8 cellular contexts compared by ENCODE assay signal in the genomic region with DNA sequence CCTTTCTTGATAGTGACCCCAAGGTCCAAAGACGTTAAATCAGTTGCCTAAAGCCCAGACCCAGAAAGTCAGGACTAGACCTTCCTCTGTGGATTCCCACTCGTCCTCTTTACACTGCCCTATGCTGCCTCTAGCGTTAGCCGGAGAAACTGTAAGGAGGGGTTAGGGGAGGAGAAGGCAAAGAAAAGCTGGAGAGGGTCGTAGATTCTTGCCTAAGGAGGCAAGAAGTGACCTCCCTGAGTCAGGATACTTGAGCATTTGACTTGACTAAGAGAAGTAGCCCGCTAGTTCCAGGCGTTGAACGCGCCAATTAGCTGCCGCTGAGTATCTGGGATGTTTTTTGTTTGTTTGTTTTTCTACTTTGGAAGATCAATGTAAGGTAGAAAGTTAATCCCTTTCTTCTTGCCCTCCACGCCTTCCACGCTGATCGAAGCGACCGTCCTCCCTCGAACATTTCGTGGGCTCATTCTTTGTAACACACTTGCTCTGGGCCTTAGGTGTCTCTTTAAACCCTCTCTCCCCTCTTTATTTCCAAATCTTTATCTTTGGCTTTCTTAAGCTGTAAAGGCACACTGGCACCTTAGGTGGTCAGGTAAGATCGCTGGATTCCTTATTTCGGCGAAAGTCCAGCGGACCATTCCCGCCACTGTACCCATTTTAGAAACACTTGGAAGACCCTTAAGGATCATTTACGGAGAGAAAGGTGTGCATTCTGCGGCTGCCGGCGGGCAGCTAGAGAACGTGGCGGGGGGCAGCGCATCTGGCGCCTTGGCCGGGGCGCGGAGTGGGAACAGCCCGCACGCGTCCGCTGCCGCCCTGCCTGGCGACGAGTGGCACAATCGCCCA. TPM values are rescaled to one million over a fixed set of nuclear protein-coding genes. Genes with fewer than 3 reads are reported as not detected.
DNase-seq lines count a peak whose midpoint lies in the region; ATAC-seq and TF ChIP-seq lines count a peak whose summit lies in the region.

No MANE protein-coding gene starts in this region.

- no peak for TF ChIP-seq POLR2A in prostate gland (IDR thresholded peaks at IDR 0.05)

- H3K9me3 ChIP-seq in DOHH2 (ENCODE audit: control insufficient read depth, insufficient read depth, low read length) (no peaks in the 10 kb centered on the region), PC-3 (ENCODE audit: low read length) (no peaks in the 10 kb centered on the region), prostate gland (no peaks in the 10 kb centered on the region)

- peaks cover 50% of the 10 kb centered on the region for H3K4me1 ChIP-seq in DOHH2 (ENCODE audit: control insufficient read depth, low read length)
- H3K4me1 ChIP-seq in PC-3 (ENCODE audit: insufficient read depth, low read length): peaks cover 14% of the 10 kb centered on the region
- no peaks in the 10 kb centered on the region for H3K4me1 ChIP-seq in prostate gland (replicated peaks)

- TF ChIP-seq CTCF in DOHH2 (IDR thresholded peaks at IDR 0.05; ENCODE audit: low read depth, low read length, poor library complexity, severe bottlenecking): peak; percentile 84
- peak; percentile 92 for TF ChIP-seq CTCF in GM20000 (IDR thresholded peaks at IDR 0.05; ENCODE audit: extremely low read depth, missing control alignments)
- TF ChIP-seq CTCF in PC-3 (conservative IDR thresholded peaks at IDR 0.05; ENCODE audit: low read depth, low read length): peak; percentile 98
- peak; percentile 99 for TF ChIP-seq CTCF in astrocyte of the cerebellum (IDR thresholded peaks at IDR 0.05; ENCODE audit: low read depth, low read length, missing control alignments)
- peak; percentile 32 to 68 (median 55) for TF ChIP-seq CTCF in prostate gland (IDR thresholded peaks at IDR 0.05)

- CTCF ChIA-PET in PC-3 (lab: Charles Lee): interaction anchor here (0.5 to 4.3 kb wide), 12 partner anchors 10 to 410 kb away, joined by 3 to 37 read pairs (median 6); no protein-coding TSS in a partner anchor

- peak overlapping the region; percentile 86 for H2AFZ ChIP-seq in PC-3 (ENCODE audit: low read length)

- no peak overlapping the region; the same call in 1 of the 2 replicates for H3K4me3 ChIP-seq in DOHH2 (ENCODE audit: low read length)
- H3K4me3 ChIP-seq in PC-3 (ENCODE audit: low read length): peak overlapping the region; percentile 89
- peak overlapping the region; percentile 67 for H3K4me3 ChIP-seq in astrocyte of the cerebellum (ENCODE audit: low read depth, low read length)
- H3K4me3 ChIP-seq in prostate gland: peak overlapping the region; percentile 51 to 55

- 1% methylated on average over 37 of the region's 41 CpGs for WGBS in prostate gland

- H3F3A ChIP-seq in DOHH2 (ENCODE audit: control insufficient read depth, insufficient read depth): peaks cover 9% of the 10 kb centered on the region; the same call in 1 of the 2 replicates
- no peaks in the 10 kb centered on the region for H3F3A ChIP-seq in PC-3 (ENCODE audit: low read length, unreplicated experiment)

- H3K9ac ChIP-seq in PC-3 (ENCODE audit: low read length): peak overlapping the region; percentile 44

- ATAC-seq in HG03575 (IDR thresholded peaks at IDR 0.05; ENCODE audit: extremely low read depth, insufficient number of reproducible peaks, low FRiP score, unreplicated experiment) (peak; percentile 36), PC-3 (peak; percentile 29)

- intact Hi-C loops in PC-3 (cut with micrococcal nuclease): loop anchor here (1.0 to 5.0 kb wide), 2 partner anchors 59 to 136 kb away; no protein-coding TSS in a partner anchor
- intact Hi-C loops in prostate gland (cut with DNase I): no loop called here

- in situ Hi-C loops in astrocyte of the cerebellum (cut with HindIII; ENCODE audit: low sequenced_read_pairs): no loop called here

- no peaks in the 10 kb centered on the region for H3K79me2 ChIP-seq in DOHH2 (ENCODE audit: control insufficient read depth, low read length)
- peaks cover 18% of the 10 kb centered on the region; the same call in 1 of the 2 replicates for H3K79me2 ChIP-seq in PC-3 (ENCODE audit: low read length)

- H3K27me3 ChIP-seq in DOHH2 (ENCODE audit: control insufficient read depth, low read length) (peaks cover 56% of the 10 kb centered on the region), PC-3 (ENCODE audit: low read length) (no peaks in the 10 kb centered on the region), prostate gland (replicated peaks; ENCODE audit: insufficient read depth) (no peaks in the 10 kb centered on the region)

- no peaks in the 10 kb centered on the region for H3K36me3 ChIP-seq in DOHH2 (ENCODE audit: control insufficient read depth, low read length)
- no peaks in the 10 kb centered on the region for H3K36me3 ChIP-seq in PC-3 (ENCODE audit: low read depth, low read length)
- no peaks in the 10 kb centered on the region for H3K36me3 ChIP-seq in prostate gland

- H3K27ac ChIP-seq in DOHH2 (ENCODE audit: low read depth, low read length) (no peak overlapping the region), PC-3 (ENCODE audit: low read length) (no peak overlapping the region), prostate gland (peak overlapping the region; percentile 64 to 70)

- no TSS peak for BruUV-seq in PC-3 (replicated peaks; lab: Mats Ljungman, UMichigan)

- H3K9me2 ChIP-seq in DOHH2 (replicated peaks; ENCODE audit: control insufficient read depth, low read length) (no peaks in the 10 kb centered on the region), PC-3 (replicated peaks; ENCODE audit: low read length) (no peaks in the 10 kb centered on the region)

- peak overlapping the region; percentile 82 for H3K4me2 ChIP-seq in DOHH2 (ENCODE audit: low read length)
- peak overlapping the region; percentile 90 for H3K4me2 ChIP-seq in PC-3 (ENCODE audit: low read length)

- DNase-seq in GM20000 (ENCODE audit: low spot score) (peak; percentile 71), PC-3 (peak; percentile 80), astrocyte of the cerebellum (ENCODE audit: low read depth) (no peak), hippocampal formation (lab: John Stamatoyannopoulos, UW) (peak; percentile 67 to 84), prostate gland (ENCODE audit: low spot score) (no peak), KG1 (lab: John Stamatoyannopoulos, UW) (no peak)

- POLR2A ChIA-PET in PC-3 (lab: Charles Lee; ENCODE audit: unreplicated experiment): interaction anchor here (0.6 kb wide), 1 partner anchor 28 kb away, joined by 4 read pairs; no protein-coding TSS in a partner anchor

- 0 out of 2 replicates have a peak, but pooled peaks cover 5% of the 10 kb centered on the region for H4K20me1 ChIP-seq in DOHH2 (ENCODE audit: control insufficient read depth, insufficient read depth, low read depth, low read length)
- no peaks in the 10 kb centered on the region for H4K20me1 ChIP-seq in PC-3 (ENCODE audit: low read length)

RNA-seq across cellular contexts. Expression of gene RGMB, which starts 5.1 kb away (rescaled TPM):
- total RNA-seq in PC-3 (2014; rRNA removed): 31.1 and 37.3 TPM in 2 replicates
- total RNA-seq in prostate gland: 10 to 100 TPM; 56.5 to 62.2 TPM

Comparison
In these comparisons a context has a peak if more than half of its experiments do, and no peak if none do; other contexts are left out.
1. H3K27ac ChIP-seq: peak in prostate gland (2 of 2); none in DOHH2 (single experiment) and PC-3 (single experiment).
2. DNase-seq: peak in GM20000 (single experiment), PC-3 (single experiment) and hippocampal formation (2 of 2); none in astrocyte of the cerebellum (single experiment), prostate gland (single experiment) and KG1 (single experiment).
3. Peak in every context shown above with its lines, with median percentiles within 50 percentile points of each other: CTCF ChIP-seq.